1 cellular context compared by ENCODE assay signal in genomic region chr2:190062617-190063016, GRCh38.
TF ChIP-seq lines count a peak whose summit lies in the region.

Gene MSTN (minus strand): TSS chr2:190062729. CDS start chr2:190062596, 133 bp downstream.

TF ChIP-seq in SK-N-SH treated with all-trans-retinoic acid at 6 μM for 48 hours, 23 proteins besides CTCF, POLR2A, EP300 and RAD21 (continued from another document):
- TF ChIP-seq, protein P1, sequence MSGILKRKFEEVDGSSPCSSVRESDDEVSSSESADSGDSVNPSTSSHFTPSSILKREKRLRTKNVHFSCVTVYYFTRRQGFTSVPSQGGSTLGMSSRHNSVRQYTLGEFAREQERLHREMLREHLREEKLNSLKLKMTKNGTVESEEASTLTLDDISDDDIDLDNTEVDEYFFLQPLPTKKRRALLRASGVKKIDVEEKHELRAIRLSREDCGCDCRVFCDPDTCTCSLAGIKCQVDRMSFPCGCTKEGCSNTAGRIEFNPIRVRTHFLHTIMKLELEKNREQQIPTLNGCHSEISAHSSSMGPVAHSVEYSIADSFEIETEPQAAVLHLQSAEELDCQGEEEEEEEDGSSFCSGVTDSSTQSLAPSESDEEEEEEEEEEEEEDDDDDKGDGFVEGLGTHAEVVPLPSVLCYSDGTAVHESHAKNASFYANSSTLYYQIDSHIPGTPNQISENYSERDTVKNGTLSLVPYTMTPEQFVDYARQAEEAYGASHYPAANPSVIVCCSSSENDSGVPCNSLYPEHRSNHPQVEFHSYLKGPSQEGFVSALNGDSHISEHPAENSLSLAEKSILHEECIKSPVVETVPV (CRISPR knock-in tag; IDR thresholded peaks at IDR 0.05): no peak
- TF ChIP-seq ZFP3 (CRISPR knock-in tag; IDR thresholded peaks at IDR 0.05) (no peak), ZNF565 (CRISPR knock-in tag; conservative IDR thresholded peaks at IDR 0.05; ENCODE audit: low read depth) (no peak), GLIS3 (CRISPR knock-in tag; IDR thresholded peaks at IDR 0.05) (no peak), RARB (CRISPR knock-in tag; IDR thresholded peaks at IDR 0.05) (no peak), SNAI2 (CRISPR knock-in tag; IDR thresholded peaks at IDR 0.05) (no peak), TOX (CRISPR knock-in tag; IDR thresholded peaks at IDR 0.05; ENCODE audit: borderline replicate concordance) (no peak)
